29 cellular contexts compared by ENCODE assay signal in the genomic region with DNA sequence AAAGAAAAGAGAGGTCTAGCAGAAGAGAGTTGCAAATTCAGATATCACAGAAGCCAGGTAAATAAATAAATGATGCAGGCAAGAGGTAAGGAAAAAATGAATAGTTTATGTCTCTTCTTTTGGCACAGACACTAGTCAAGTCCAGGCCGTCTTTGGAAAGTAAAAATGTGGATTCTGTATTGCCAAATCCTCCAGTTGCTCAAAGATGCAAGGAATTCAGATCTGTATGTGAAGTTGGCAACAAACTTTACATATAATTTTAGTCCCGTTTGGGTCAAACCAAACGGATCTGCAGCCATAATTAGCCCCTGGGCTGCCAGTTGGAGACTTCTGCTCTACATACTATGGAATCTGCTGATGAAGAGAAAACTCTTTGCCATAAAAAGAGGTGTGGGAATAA.
"Had no signal": no experiment of that assay in that cellular context is flagged by ENCODE, and none has a peak within 500 bp of the region (broad histone marks: within the 10 kb centered on the region; RNA-seq: fewer than 3 reads in every experiment).

No MANE protein-coding gene starts in this region.

- H3K27me3 Mint-ChIP-seq: activated B cell treated with CpG ODN at 0.5 μM for 24 hours; activated CD4-positive, alpha-beta memory T cell treated with anti-CD3 and anti-CD28 coated beads for 36 hours; activated CD8-positive, alpha-beta memory T cell treated with anti-CD3 and anti-CD28 coated beads, Interleukin-2, amount 10 ng/mL, durations not matched to agents 7 days and 5 days; activated naive CD4-positive, alpha-beta T cell treated with anti-CD3 and anti-CD28 coated beads, Interleukin-2, amount 10 ng/mL, durations not matched to agents 7 days and 5 days; activated naive CD8-positive, alpha-beta T cell; activated naive CD8-positive, alpha-beta T cell treated with anti-CD3 and anti-CD28 coated beads, Interleukin-2, amount 50 U/mL, for 24 hours had no signal

- H3K27ac Mint-ChIP-seq: activated B cell treated with CpG ODN at 0.5 μM for 24 hours; activated CD4-positive, alpha-beta memory T cell treated with anti-CD3 and anti-CD28 coated beads for 36 hours; activated CD8-positive, alpha-beta memory T cell treated with anti-CD3 and anti-CD28 coated beads, Interleukin-2, amount 10 ng/mL, durations not matched to agents 7 days and 5 days; activated naive CD4-positive, alpha-beta T cell treated with anti-CD3 and anti-CD28 coated beads, Interleukin-2, amount 10 ng/mL, durations not matched to agents 7 days and 5 days; activated naive CD8-positive, alpha-beta T cell; activated naive CD8-positive, alpha-beta T cell treated with anti-CD3 and anti-CD28 coated beads, Interleukin-2, amount 50 U/mL, for 24 hours; T-helper 1 cell treated with Interleukin-12 subunit alpha and Interleukin-12 subunit beta and Interleukin-4 antibody, amounts not matched to agents 30 μg/mL and 1 μg/mL, for 36 hours; T-helper 2 cell treated with Interferon-gamma antibody and Interleukin-4, amounts not matched to agents 5 μg/mL and 100 μg/mL, for 36 hours had no signal

- ATAC-seq: activated CD8-positive, alpha-beta memory T cell treated with anti-CD3 and anti-CD28 coated beads, Interleukin-2, amount 10 ng/mL, durations not matched to agents 7 days and 5 days; activated naive CD8-positive, alpha-beta T cell treated with anti-CD3 and anti-CD28 coated beads, Interleukin-2, amount 50 U/mL, for 24 hours; Panc1 had no signal

- H3K36me3 Mint-ChIP-seq: activated CD4-positive, alpha-beta memory T cell treated with anti-CD3 and anti-CD28 coated beads for 36 hours; activated CD8-positive, alpha-beta memory T cell treated with anti-CD3 and anti-CD28 coated beads, Interleukin-2, amount 10 ng/mL, durations not matched to agents 7 days and 5 days; activated naive CD4-positive, alpha-beta T cell treated with anti-CD3 and anti-CD28 coated beads, Interleukin-2, amount 10 ng/mL, durations not matched to agents 7 days and 5 days; activated naive CD8-positive, alpha-beta T cell had no signal

- H3K4me2 ChIP-seq: SK-N-SH had no signal

- H3K9me3 Mint-ChIP-seq: activated B cell treated with CpG ODN at 0.5 μM for 24 hours; activated CD4-positive, alpha-beta memory T cell treated with anti-CD3 and anti-CD28 coated beads for 36 hours; activated naive CD4-positive, alpha-beta T cell treated with anti-CD3 and anti-CD28 coated beads, Interleukin-2, amount 10 ng/mL, durations not matched to agents 7 days and 5 days; activated naive CD8-positive, alpha-beta T cell treated with anti-CD3 and anti-CD28 coated beads, Interleukin-2, amount 50 U/mL, for 24 hours; T-helper 1 cell treated with Interleukin-12 subunit alpha and Interleukin-12 subunit beta and Interleukin-4 antibody, amounts not matched to agents 30 μg/mL and 1 μg/mL, for 36 hours; T-helper 2 cell treated with Interferon-gamma antibody and Interleukin-4, amounts not matched to agents 5 μg/mL and 100 μg/mL, for 36 hours had no signal

- H3K4me1 ChIP-seq: ascending aorta, SJCRH30 had no signal

- H3K4me1 Mint-ChIP-seq: activated B cell treated with CpG ODN at 0.5 μM for 24 hours; activated CD8-positive, alpha-beta memory T cell treated with anti-CD3 and anti-CD28 coated beads, Interleukin-2, amount 10 ng/mL, durations not matched to agents 7 days and 5 days; activated naive CD4-positive, alpha-beta T cell treated with anti-CD3 and anti-CD28 coated beads, Interleukin-2, amount 10 ng/mL, durations not matched to agents 7 days and 5 days; activated naive CD8-positive, alpha-beta T cell treated with anti-CD3 and anti-CD28 coated beads, Interleukin-2, amount 50 U/mL, for 24 hours had no signal

- H3K27me3 ChIP-seq: ascending aorta, SJCRH30 had no signal

- H3K4me3 ChIP-seq: ascending aorta, SJCRH30 had no signal

- H3K9me3 ChIP-seq: ascending aorta, SJCRH30, SK-N-SH had no signal

- H3K9ac ChIP-seq: SK-N-SH had no signal

- DNase-seq: activated B cell treated with CpG ODN at 0.5 μM for 24 hours; activated CD4-positive, alpha-beta memory T cell treated with anti-CD3 and anti-CD28 coated beads for 36 hours; activated CD4-positive, alpha-beta T cell treated with anti-CD3 and anti-CD28 coated beads for 4 hours; activated CD4-positive, alpha-beta T cell treated with anti-CD3 and anti-CD28 coated beads, Interleukin-2, amount 50 U/mL, for 1 hour; activated CD4-positive, CD25-positive, alpha-beta regulatory T cell treated with anti-CD3 and anti-CD28 coated beads, Interleukin-2, amount 50 U/mL, for 72 hours; activated CD8-positive, alpha-beta memory T cell treated with anti-CD3 and anti-CD28 coated beads for 24 hours; activated CD8-positive, alpha-beta memory T cell treated with anti-CD3 and anti-CD28 coated beads, Interleukin-2, amount 10 ng/mL, durations not matched to agents 7 days and 5 days; activated CD8-positive, alpha-beta memory T cell treated with anti-CD3 and anti-CD28 coated beads, Interleukin-2, amount 50 U/mL, for 48 hours; activated effector memory CD4-positive, alpha-beta T cell treated with Interleukin-2 at 50 U/mL for 16 hours; activated naive CD4-positive, alpha-beta T cell treated with anti-CD3 and anti-CD28 coated beads, Interleukin-2, amount 10 ng/mL, durations not matched to agents 7 days and 5 days; activated naive CD8-positive, alpha-beta T cell treated with anti-CD3 and anti-CD28 coated beads, Interleukin-2, amount 50 U/mL, for 24 hours; activated T-cell treated with anti-CD3 and anti-CD28 coated beads, Interleukin-2, amount 50 U/mL, for 48 hours; amygdala; Karpas-422; NCI-H1105; NCI-H1417 treated with DMSO at 0.1 percent for 48 hours; NCI-H1694; NCI-H1930; NCI-H2081 treated with DMSO at 0.1 percent for 48 hours; NCI-H345; NCI-H524 treated with DMSO at 0.1 percent for 48 hours; SHP77; SJCRH30; SK-N-SH had no signal

- H3K4me3 Mint-ChIP-seq: activated B cell treated with CpG ODN at 0.5 μM for 24 hours; activated CD4-positive, alpha-beta memory T cell treated with anti-CD3 and anti-CD28 coated beads for 36 hours; activated CD8-positive, alpha-beta memory T cell treated with anti-CD3 and anti-CD28 coated beads, Interleukin-2, amount 10 ng/mL, durations not matched to agents 7 days and 5 days; activated naive CD4-positive, alpha-beta T cell treated with anti-CD3 and anti-CD28 coated beads, Interleukin-2, amount 10 ng/mL, durations not matched to agents 7 days and 5 days; activated naive CD8-positive, alpha-beta T cell; activated naive CD8-positive, alpha-beta T cell treated with anti-CD3 and anti-CD28 coated beads, Interleukin-2, amount 50 U/mL, for 24 hours; T-helper 1 cell treated with Interleukin-12 subunit alpha and Interleukin-12 subunit beta and Interleukin-4 antibody, amounts not matched to agents 30 μg/mL and 1 μg/mL, for 36 hours; T-helper 2 cell treated with Interferon-gamma antibody and Interleukin-4, amounts not matched to agents 5 μg/mL and 100 μg/mL, for 36 hours had no signal

- H3K27ac ChIP-seq: ascending aorta, SJCRH30 had no signal

- H3K36me3 ChIP-seq: ascending aorta, SJCRH30 had no signal

- H3K9me2 ChIP-seq: SK-N-SH had no signal
